In genomic region chr1:50357186-50357585, GRCh38 we compare ENCODE assay signal across 6 cellular contexts.
"Had no signal": no experiment of that assay in that cellular context is flagged by ENCODE, and none has a peak within 500 bp of the region (broad histone marks: within the 10 kb centered on the region; RNA-seq: fewer than 3 reads in every experiment).

No MANE protein-coding gene starts in this region.

- H2AFZ ChIP-seq: GM23248 had no signal

- FAIRE-seq: HTR-8/SVneo had no signal

- DNase-seq: GM23248, H9, HCEC 1CT, Kasumi-1, KG1 had no signal

- H3K4me3 ChIP-seq: GM23248 had no signal

- H3K9ac ChIP-seq: GM23248 had no signal

- H3K27ac ChIP-seq: GM23248 had no signal
